ENCODE assay signal across 8 cellular contexts in genomic region chr1:23530089-23530749, GRCh38. TPM values are rescaled to one million over a fixed set of nuclear protein-coding genes. Genes with fewer than 3 reads are reported as not detected.
DNase-seq lines count a peak whose midpoint lies in the region; ATAC-seq, FAIRE-seq and TF ChIP-seq lines count a peak whose summit lies in the region.

No MANE protein-coding gene starts in this region.

- no peaks in the 10 kb centered on the region for H3K9me2 ChIP-seq in HCT116 (ENCODE audit: insufficient read depth)

- intact Hi-C loops in HCT116 (cut with micrococcal nuclease), result loop anchor here (10.0 kb wide), 2 partner anchors 185 to 315 kb away; partner anchors contain the start of genes HNRNPR and HTR1D
- intact Hi-C loops in activated CD8-positive, alpha-beta T cell treated with anti-CD3 and anti-CD28 coated beads for 36 hours (cut with micrococcal nuclease), result no loop called here
- intact Hi-C loops in tibial artery (cut with DNase I; ENCODE audit: low total_unique reads), result loop anchor here (10.0 kb wide), 1 partner anchor 165 kb away; the partner anchor contains the start of gene ZNF436

- H3K9me3 ChIP-seq in BLaER1 treated with 17β-estradiol and CSF1 and Interleukin-3, amounts not matched to agents 10 nM and 100 nM (replicated peaks in 1 of 11), result no peaks in the 10 kb centered on the region
- H3K9me3 ChIP-seq in HCT116 (ENCODE audit: control insufficient read depth in 1 of 2, insufficient read depth in 1 of 2, low read depth in 1 of 2, low read length in 2 of 2) (no peaks in the 10 kb centered on the region), keratinocyte (ENCODE audit: control insufficient read depth, low read depth, low read length) (no peaks in the 10 kb centered on the region), tibial artery (no peaks in the 10 kb centered on the region)

- H3K4me1 ChIP-seq in BLaER1 treated with 17β-estradiol and CSF1 and Interleukin-3, amounts not matched to agents 10 nM and 100 nM, result peaks cover 85 to 100% (median 94%) of the 10 kb centered on the region in 10 experiments
- H3K4me1 ChIP-seq in HCT116 (ENCODE audit: control insufficient read depth in 1 of 2, insufficient read depth in 2 of 2, low read length in 2 of 2) (peaks cover 64 to 97% of the 10 kb centered on the region in 2 experiments), keratinocyte (ENCODE audit: control insufficient read depth, extremely low read depth, insufficient read depth, low read length) (peaks cover 36% of the 10 kb centered on the region), tibial artery (peaks cover 0 to 35% (median 21%) of the 10 kb centered on the region in 4 donors)

- POLR2A ChIA-PET in HCT116 (lab: Charles Lee), result interaction anchor here (0.7 to 1.7 kb wide), 5 partner anchors 16 to 186 kb away, joined by 3 to 4 read pairs (median 3); partner anchors contain the start of gene HNRNPR
- POLR2A ChIA-PET in activated CD8-positive, alpha-beta T cell treated with anti-CD3 and anti-CD28 coated beads for 36 hours (lab: Charles Lee), result interaction anchor here (0.6 to 4.8 kb wide), 15 partner anchors 9 to 187 kb away, joined by 3 to 22 read pairs (median 4); partner anchors contain the start of genes HNRNPR, ID3 and RPL11

- dilution Hi-C loops in keratinocyte (cut with MboI; ENCODE audit: extremely low pct_ligation_motif_present, low sequenced_read_pairs), result no loop called here

- no TSS peak for BruUV-seq in HCT116 (replicated peaks; lab: Mats Ljungman, UMichigan)

- peaks cover 0 to 21% (median 11%) of the 10 kb centered on the region in 11 experiments; a peak in 7 of 22 replicates for H3K36me3 ChIP-seq in BLaER1 treated with 17β-estradiol and CSF1 and Interleukin-3, amounts not matched to agents 10 nM and 100 nM
- peaks cover 0 to 5% of the 10 kb centered on the region in 2 experiments; a peak in 1 of 4 replicates for H3K36me3 ChIP-seq in HCT116 (ENCODE audit: control insufficient read depth in 1 of 2, insufficient read depth in 2 of 2, low read length in 2 of 2)
- no peaks in the 10 kb centered on the region for H3K36me3 ChIP-seq in keratinocyte (ENCODE audit: control insufficient read depth in 2 of 2, extremely low read depth in 1 of 2, insufficient read depth in 2 of 2, low read length in 2 of 2)
- no peaks in the 10 kb centered on the region for H3K36me3 ChIP-seq in tibial artery

- peak; percentile 28 for ATAC-seq in HCT116
- ATAC-seq in activated CD8-positive, alpha-beta T cell treated with anti-CD3 and anti-CD28 coated beads for 36 hours, result no peak
- no peak for ATAC-seq in HG03175 (IDR thresholded peaks at IDR 0.05; ENCODE audit: unreplicated experiment)

- H3K4me2 ChIP-seq in BLaER1 treated with 17β-estradiol and CSF1 and Interleukin-3, amounts not matched to agents 10 nM and 100 nM, result peak overlapping the region; percentile 92 to 100 (median 98)
- H3K4me2 ChIP-seq in HCT116 (ENCODE audit: low read length), result peak overlapping the region; percentile 97
- peak overlapping the region; percentile 83 for H3K4me2 ChIP-seq in keratinocyte (ENCODE audit: control insufficient read depth, extremely low read depth, insufficient read depth, low read depth, low read length)

- H4K20me1 ChIP-seq in BLaER1 treated with 17β-estradiol and CSF1 and Interleukin-3, amounts not matched to agents 10 nM and 100 nM, result peaks cover 0 to 28% (median 10%) of the 10 kb centered on the region in 11 experiments; a peak in 8 of 22 replicates
- H4K20me1 ChIP-seq in HCT116 (ENCODE audit: insufficient read depth), result no peaks in the 10 kb centered on the region
- no peaks in the 10 kb centered on the region for H4K20me1 ChIP-seq in keratinocyte (ENCODE audit: control insufficient read depth, extremely low read depth, insufficient read depth, low read length)

- DNase-seq in HCT116 (ENCODE audit: low read depth, low spot score), result no peak
- peak; percentile 50 for DNase-seq in activated CD8-positive, alpha-beta T cell treated with anti-CD3 and anti-CD28 coated beads for 36 hours
- DNase-seq in keratinocyte (ENCODE audit: low read depth, low spot score), result no peak
- DNase-seq in tibial artery, result no peak
- DNase-seq in medulla oblongata (ENCODE audit: extremely low spot score), result no peak
- no peak for DNase-seq in NCI-H2029 treated with DMSO at 0.1 percent for 48 hours (lab: John Stamatoyannopoulos, UW)

- TF ChIP-seq POLR2A in HCT116 (IDR thresholded peaks at IDR 0.05; ENCODE audit: borderline replicate concordance, extremely low read depth, insufficient read depth, insufficient read length), result no peak

- H3K27me3 Mint-ChIP-seq in activated CD8-positive, alpha-beta T cell treated with anti-CD3 and anti-CD28 coated beads for 36 hours, result no peaks in the 10 kb centered on the region

- H3K4me1 Mint-ChIP-seq in activated CD8-positive, alpha-beta T cell treated with anti-CD3 and anti-CD28 coated beads for 36 hours (ENCODE audit: low read depth), result peaks cover 66% of the 10 kb centered on the region

- RAD21 ChIA-PET in HCT116 (lab: Charles Lee; ENCODE audit: low non-redundant PET in 1 of 2, low total read pairs in 2 of 2, uncharacterized antibody in 2 of 2, unreplicated experiment in 2 of 2), result no interaction called here

- H3K27ac Mint-ChIP-seq in activated CD8-positive, alpha-beta T cell treated with anti-CD3 and anti-CD28 coated beads for 36 hours, result peak overlapping the region; percentile 57

- H3K9me1 ChIP-seq in keratinocyte (ENCODE audit: control insufficient read depth, extremely low read depth, insufficient read depth, low read length), result peaks cover 2% of the 10 kb centered on the region

- H3K36me3 Mint-ChIP-seq in activated CD8-positive, alpha-beta T cell treated with anti-CD3 and anti-CD28 coated beads for 36 hours (ENCODE audit: low read depth), result peaks cover 33% of the 10 kb centered on the region

- peak overlapping the region; percentile 86 for H3K4me3 Mint-ChIP-seq in activated CD8-positive, alpha-beta T cell treated with anti-CD3 and anti-CD28 coated beads for 36 hours

- no peaks in the 10 kb centered on the region for H3K27me3 ChIP-seq in BLaER1 treated with 17β-estradiol and CSF1 and Interleukin-3, amounts not matched to agents 10 nM and 100 nM
- H3K27me3 ChIP-seq in HCT116 (ENCODE audit: insufficient read depth, low read length), result no peaks in the 10 kb centered on the region
- H3K27me3 ChIP-seq in keratinocyte (ENCODE audit: control insufficient read depth, extremely low read depth, insufficient read depth, low read length), result peaks cover 15% of the 10 kb centered on the region
- H3K27me3 ChIP-seq in tibial artery, result peaks cover 0 to 37% of the 10 kb centered on the region in 2 donors

- no peak for FAIRE-seq in keratinocyte (lab: Jason Lieb, UNC)

- CTCF ChIA-PET in HCT116 (lab: Charles Lee), result interaction anchor here (2.6 to 5.3 kb wide), 2 partner anchors 33 to 107 kb away, joined by 10 to 48 read pairs; no protein-coding TSS in a partner anchor
- CTCF ChIA-PET in activated CD8-positive, alpha-beta T cell treated with anti-CD3 and anti-CD28 coated beads for 36 hours (lab: Charles Lee), result interaction anchor here (0.9 to 14.8 kb wide), 6 partner anchors 10 to 127 kb away, joined by 3 to 202 read pairs (median 26); no protein-coding TSS in a partner anchor

- H3K4me3 ChIP-seq in BLaER1 treated with 17β-estradiol and CSF1 and Interleukin-3, amounts not matched to agents 10 nM and 100 nM, result peak overlapping the region; percentile 62 to 95 (median 88)
- H3K4me3 ChIP-seq in HCT116 (replicated peaks in 1 of 2; ENCODE audit: low read depth in 1 of 2, low read length in 2 of 2), result peak overlapping the region; percentile 69 to 84
- H3K4me3 ChIP-seq in keratinocyte (ENCODE audit: control insufficient read depth in 2 of 3, extremely low read depth in 1 of 3, insufficient read depth in 2 of 3, low read depth in 1 of 3, low read length in 3 of 3), result peak overlapping the region; percentile 18 to 53 (median 34)
- H3K4me3 ChIP-seq in tibial artery, result peak overlapping the region; percentile 38 to 62

- TF ChIP-seq CTCF in HCT116 (IDR thresholded peaks at IDR 0.05 in 2 of 3, conservative IDR thresholded peaks at IDR 0.05 in 1 of 3; ENCODE audit: borderline replicate concordance in 1 of 3, insufficient read depth in 1 of 3, low read depth in 2 of 3, low read length in 2 of 3) (no peak), keratinocyte (optimal IDR thresholded peaks at IDR 0.05 in 1 of 3, IDR thresholded peaks at IDR 0.05 in 1 of 3, conservative IDR thresholded peaks at IDR 0.05 in 1 of 3; ENCODE audit: extremely low read depth in 1 of 3, insufficient read depth in 2 of 3, low read length in 3 of 3) (no peak), tibial artery (IDR thresholded peaks at IDR 0.05) (no peak)
- TF ChIP-seq CTCF in activated CD8-positive, alpha-beta T cell treated with anti-CD3 and anti-CD28 coated beads for 36 hours (IDR thresholded peaks at IDR 0.05), result no peak

- TF ChIP-seq RAD21 in HCT116 (IDR thresholded peaks at IDR 0.05; ENCODE audit: low read depth), result no peak

- H3K79me2 ChIP-seq in HCT116 (ENCODE audit: insufficient read depth, low read length) (peaks cover 45% of the 10 kb centered on the region), keratinocyte (ENCODE audit: control insufficient read depth, insufficient read depth, low read length) (no peaks in the 10 kb centered on the region)

- H2AFZ ChIP-seq in HCT116 (ENCODE audit: low read depth, low read length, poor library complexity, severe bottlenecking), result no peak overlapping the region
- H2AFZ ChIP-seq in keratinocyte (ENCODE audit: control insufficient read depth, low read length), result no peak overlapping the region

- H3K27ac ChIP-seq in BLaER1 treated with 17β-estradiol and CSF1 and Interleukin-3, amounts not matched to agents 10 nM and 100 nM, result peak overlapping the region; percentile 15 to 99 (median 98); a peak in 21 of 22 replicates
- H3K27ac ChIP-seq in HCT116 (ENCODE audit: low read depth, low read length), result peak overlapping the region; percentile 80
- H3K27ac ChIP-seq in keratinocyte (ENCODE audit: control insufficient read depth, insufficient read depth, low read length), result no peak overlapping the region
- no peak overlapping the region for H3K27ac ChIP-seq in tibial artery

- H3K9ac ChIP-seq in BLaER1 treated with 17β-estradiol and CSF1 and Interleukin-3, amounts not matched to agents 10 nM and 100 nM, result peak overlapping the region; percentile 79 to 99 (median 97)
- H3K9ac ChIP-seq in HCT116 (ENCODE audit: low read length) (peak overlapping the region; percentile 91), keratinocyte (ENCODE audit: control insufficient read depth, extremely low read depth, insufficient read depth, low read length) (no peak overlapping the region)

- no peaks in the 10 kb centered on the region for H3K9me3 Mint-ChIP-seq in activated CD8-positive, alpha-beta T cell treated with anti-CD3 and anti-CD28 coated beads for 36 hours

RNA-seq across cellular contexts. Expression of gene E2F2, which starts 0.8 kb away (rescaled TPM):
- total RNA-seq in HCT116 (2021; ENCODE audit: unreplicated experiment), result 16.3 TPM
- polyA plus RNA-seq in HCT116 (2012), result 4.0 and 5.3 TPM in 2 replicates
- 10 to 100 TPM; 23.7 to 25.3 TPM for total RNA-seq in activated CD8-positive, alpha-beta T cell treated with anti-CD3 and anti-CD28 coated beads for 36 hours
- 0.05 to 0.12 TPM (median 0.06 TPM) in 3 replicates for polyA plus RNA-seq in keratinocyte
- polyA plus RNA-seq in keratinocyte (2011; ENCODE audit: low read depth), result 0.10 TPM
- 0.03 and 0.06 TPM in 2 replicates for polyA plus RNA-seq in keratinocyte (2011; cell fraction: cytosol; rRNA removed)
- polyA plus RNA-seq in keratinocyte (2011; cell fraction: nucleus; rRNA removed), result 0.13 TPM in 2 replicates
- polyA plus RNA-seq in keratinocyte (2012; ENCODE audit: low replicate concordance), result 0.20 and 0.23 TPM in 2 replicates
- polyA minus RNA-seq in keratinocyte, result 0.10 to 1.4 TPM (median 0.20 TPM) in 3 replicates
- polyA minus RNA-seq in keratinocyte (2011; cell fraction: cytosol; rRNA and poly(A)+ RNA removed), result 0.77 TPM
- 0.11 and 0.16 TPM in 2 replicates for polyA minus RNA-seq in keratinocyte (2011; cell fraction: nucleus; rRNA and poly(A)+ RNA removed)

RNA-seq across cellular contexts. Expression of gene ID3, which starts 29.1 kb away (rescaled TPM):
- 183 TPM for total RNA-seq in HCT116 (2021; ENCODE audit: unreplicated experiment)
- 116 and 167 TPM in 2 replicates for polyA plus RNA-seq in HCT116 (2012)
- total RNA-seq in activated CD8-positive, alpha-beta T cell treated with anti-CD3 and anti-CD28 coated beads for 36 hours, result 10 to 100 TPM; 70.4 to 74.3 TPM
- 12.7 to 62.4 TPM (median 38.0 TPM) in 3 replicates for polyA plus RNA-seq in keratinocyte
- 81.8 TPM for polyA plus RNA-seq in keratinocyte (2011; ENCODE audit: low read depth)
- polyA plus RNA-seq in keratinocyte (2011; cell fraction: cytosol; rRNA removed), result 40.0 and 63.5 TPM in 2 replicates
- 90.9 and 100.0 TPM in 2 replicates for polyA plus RNA-seq in keratinocyte (2011; cell fraction: nucleus; rRNA removed)
- 15.2 and 117 TPM in 2 replicates for polyA plus RNA-seq in keratinocyte (2012; ENCODE audit: low replicate concordance)
- polyA minus RNA-seq in keratinocyte, result 16.4 to 32.4 TPM (median 23.3 TPM) in 3 replicates
- polyA minus RNA-seq in keratinocyte (2011; cell fraction: cytosol; rRNA and poly(A)+ RNA removed), result 81.9 TPM
- polyA minus RNA-seq in keratinocyte (2011; cell fraction: nucleus; rRNA and poly(A)+ RNA removed), result 41.0 and 43.1 TPM in 2 replicates

RNA-seq across cellular contexts. Expression of gene ASAP3, which starts 46.2 kb away (rescaled TPM):
- 19.7 TPM for total RNA-seq in HCT116 (2021; ENCODE audit: unreplicated experiment)
- 9.9 and 11.9 TPM in 2 replicates for polyA plus RNA-seq in HCT116 (2012)
- under 1 TPM; 0.29 to 0.74 TPM for total RNA-seq in activated CD8-positive, alpha-beta T cell treated with anti-CD3 and anti-CD28 coated beads for 36 hours
- polyA plus RNA-seq in keratinocyte, result 6.4 to 22.6 TPM (median 11.4 TPM) in 3 replicates
- 8.4 TPM for polyA plus RNA-seq in keratinocyte (2011; ENCODE audit: low read depth)
- polyA plus RNA-seq in keratinocyte (2011; cell fraction: cytosol; rRNA removed), result 10.0 and 12.4 TPM in 2 replicates
- polyA plus RNA-seq in keratinocyte (2011; cell fraction: nucleus; rRNA removed), result 33.9 and 45.9 TPM in 2 replicates
- 5.5 and 12.4 TPM in 2 replicates for polyA plus RNA-seq in keratinocyte (2012; ENCODE audit: low replicate concordance)
- 13.2 to 30.3 TPM (median 17.2 TPM) in 3 replicates for polyA minus RNA-seq in keratinocyte
- 21.9 TPM for polyA minus RNA-seq in keratinocyte (2011; cell fraction: cytosol; rRNA and poly(A)+ RNA removed)
- 17.9 and 20.0 TPM in 2 replicates for polyA minus RNA-seq in keratinocyte (2011; cell fraction: nucleus; rRNA and poly(A)+ RNA removed)

Comparison
In these comparisons a context has a peak if more than half of its experiments do, and no peak if none do; other contexts are left out.
1. H3K27ac ChIP-seq: peak in BLaER1 treated with 17β-estradiol and CSF1 and Interleukin-3, amounts not matched to agents 10 nM and 100 nM (11 of 11) and HCT116 (single experiment); none in keratinocyte (single experiment) and tibial artery (0 of 2).
2. H3K4me3 ChIP-seq: peak in every context shown above with its lines; median percentile 88 in BLaER1 treated with 17β-estradiol and CSF1 and Interleukin-3, amounts not matched to agents 10 nM and 100 nM; 76 in HCT116; 50 in tibial artery; 34 in keratinocyte.
3. RNA of gene ASAP3, which starts 46.2 kb away (total RNA-seq): 19.7 TPM in HCT116 (single experiment); 0.29 to 0.74 TPM in activated CD8-positive, alpha-beta T cell treated with anti-CD3 and anti-CD28 coated beads for 36 hours; every median in the first group is over 10 times any median in the second.
4. Peak in every context shown above with its lines, with median percentiles within 50 percentile points of each other: H3K4me2 ChIP-seq.